ENCODE assay signal across 7 cellular contexts in the genomic region with DNA sequence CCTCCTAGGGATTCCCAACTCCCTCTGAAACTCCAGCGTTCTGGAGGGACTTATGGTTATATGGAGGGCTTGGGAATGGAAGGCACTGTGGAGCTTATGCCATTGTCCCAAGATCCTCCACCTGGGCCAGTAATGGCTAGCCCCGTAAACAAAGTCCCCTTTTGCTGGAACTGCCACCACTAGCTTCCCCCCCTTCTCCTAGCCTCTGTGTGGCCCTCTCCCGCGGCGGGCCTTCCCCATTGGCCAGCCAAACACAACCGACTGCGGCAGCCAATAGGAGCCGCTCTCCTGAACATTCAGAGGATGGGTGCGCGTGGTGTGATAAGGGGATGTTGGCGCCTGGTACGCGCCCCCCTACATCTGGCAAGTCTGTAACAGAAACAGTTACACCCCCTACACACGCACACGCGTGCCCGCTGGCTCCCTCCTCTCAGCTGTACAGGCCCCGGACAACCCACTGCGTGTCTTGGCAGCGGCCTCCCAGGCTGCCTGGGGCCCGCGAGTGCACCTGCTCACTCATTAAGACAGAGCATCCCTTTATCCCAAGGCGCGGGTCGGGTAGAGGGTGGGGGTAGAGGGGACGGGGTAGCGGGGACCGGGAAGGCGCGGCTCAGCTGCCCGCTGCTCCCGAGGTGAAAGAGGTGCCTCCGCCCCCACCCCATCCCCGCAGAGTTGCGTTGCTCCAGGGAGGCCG. TPM values are rescaled to one million over a fixed set of nuclear protein-coding genes. Genes with fewer than 3 reads are reported as not detected.
A peak's percentile ranks its signal among the peaks of the same experiment; 100 is the strongest.
DNase-seq lines count a peak whose midpoint lies in the region; ATAC-seq, FAIRE-seq and TF ChIP-seq lines count a peak whose summit lies in the region.

No MANE protein-coding gene starts in this region.

- TF ChIP-seq CTCF in WTC11 (IDR thresholded peaks at IDR 0.05) = no peak
- no peak for TF ChIP-seq CTCF in HepG2 (CRISPR knock-in tag; IDR thresholded peaks at IDR 0.05)

- DNase-seq in NCI-H187 treated with DMSO at 0.1 percent for 48 hours (lab: John Stamatoyannopoulos, UW) (peak; percentile 26), WTC11 (ENCODE audit: low spot score) (peak; percentile 61), cerebellar nuclear complex (lab: John Stamatoyannopoulos, UW) (peak; percentile 11 to 32), HepG2 (ENCODE audit: low spot score) (no peak)
- peak; percentile 36 to 50 (median 44) for DNase-seq in stimulated activated CD4-positive, alpha-beta T cell treated with anti-CD3 and anti-CD28 coated beads, TNF-alpha, amount 100 ng/mL, for 48 hours (ENCODE audit: low read depth in 3 of 3)

- ATAC-seq in GM18502 (IDR thresholded peaks at IDR 0.05; ENCODE audit: poor library complexity, unreplicated experiment) (peak; percentile 83), HG02852 (IDR thresholded peaks at IDR 0.05; ENCODE audit: unreplicated experiment) (peak; percentile 79), WTC11 (peak; percentile 85), HepG2 (no peak)

- H3K27me3 Mint-ChIP-seq in WTC11 (ENCODE audit: low read depth) = peaks cover 14% of the 10 kb centered on the region

- H3K27me3 ChIP-seq in HepG2 (ENCODE audit: control insufficient read depth in 1 of 2, insufficient read depth in 2 of 2, low read length in 2 of 2) = peaks cover 0 to 4% of the 10 kb centered on the region in 2 experiments; a peak in 2 of 5 replicates

- no peak overlapping the region for H2AFZ ChIP-seq in HepG2 (ENCODE audit: low read length)

- no peaks in the 10 kb centered on the region for H3K9me3 ChIP-seq in HepG2 (ENCODE audit: low read length)

- no peaks in the 10 kb centered on the region for H3K79me2 ChIP-seq in HepG2 (ENCODE audit: insufficient read depth, low read length)

- BruUV-seq in HepG2 (replicated peaks; lab: Mats Ljungman, UMichigan) = no TSS peak

- H4K20me1 ChIP-seq in HepG2 (ENCODE audit: insufficient read depth, low read length) = no peaks in the 10 kb centered on the region

- FAIRE-seq in HepG2 (lab: Jason Lieb, UNC) = no peak

- TF ChIP-seq POLR2A in HepG2 (IDR thresholded peaks at IDR 0.05; ENCODE audit: insufficient read depth in 1 of 2, low read depth in 2 of 2, low read length in 2 of 2) = no peak

- H3K4me1 ChIP-seq in HepG2 (ENCODE audit: insufficient read depth, low read length) = peaks cover 15% of the 10 kb centered on the region

- H3K4me2 ChIP-seq in HepG2 (ENCODE audit: low read depth, low read length) = peak overlapping the region; percentile 76

- 80% methylated on average over 1 of the region's 36 CpGs for WGBS in HepG2 (ENCODE audit: low lambda C conversion rate)

- intact Hi-C loops in HepG2 (cut with micrococcal nuclease; ENCODE audit: unreplicated experiment) = no loop called here

- no peak overlapping the region for H3K27ac Mint-ChIP-seq in WTC11

- no peaks in the 10 kb centered on the region for H3K36me3 Mint-ChIP-seq in WTC11

- H3K4me3 ChIP-seq in HepG2 (replicated peaks in 1 of 3; ENCODE audit: insufficient read depth in 1 of 3, low read depth in 2 of 3, low read length in 3 of 3) = peak overlapping the region in 2 of 3 experiments; percentile 61 to 68; a peak in 2 of 6 replicates

- POLR2A ChIA-PET in WTC11 (lab: Charles Lee) (no interaction called here), HepG2 (lab: Yijun Ruan, JAX) (no interaction called here)

- H3K27ac ChIP-seq in HepG2 (ENCODE audit: extremely low read length, insufficient read depth, low read length) = no peak overlapping the region

- H3K9me3 Mint-ChIP-seq in WTC11 = no peaks in the 10 kb centered on the region

- CTCF ChIA-PET in WTC11 (lab: Charles Lee) = interaction anchor here (0.5 to 1.2 kb wide), 3 partner anchors 91 to 188 kb away, joined by 3 to 7 read pairs (median 4); no protein-coding TSS in a partner anchor
- CTCF ChIA-PET in HepG2 (lab: Yijun Ruan, JAX; ENCODE audit: low intra/inter-chr PET ratio, low total read pairs) = no interaction called here

- TF ChIP-seq EP300 in HepG2 (IDR thresholded peaks at IDR 0.05; ENCODE audit: low read depth in 2 of 2, low read length in 2 of 2) (no peak), HepG2 (CRISPR knock-in tag; IDR thresholded peaks at IDR 0.05; ENCODE audit: borderline replicate concordance) (no peak)

- in situ Hi-C loops in HepG2 (cut with HindIII; ENCODE audit: extremely low pct_ligation_motif_present, low pct_unique_long_range_greater_than_20kb) = no loop called here

- H3K9ac ChIP-seq in HepG2 (ENCODE audit: insufficient read depth, low read depth, low read length) = no peak overlapping the region

- TF ChIP-seq RAD21 in HepG2 (CRISPR knock-in tag; IDR thresholded peaks at IDR 0.05) = no peak

- H3K36me3 ChIP-seq in HepG2 (replicated peaks in 1 of 2; ENCODE audit: control insufficient read depth in 1 of 2, insufficient read depth in 2 of 2, low read length in 2 of 2) = no peaks in the 10 kb centered on the region

- peak overlapping the region; percentile 80 for H3K4me3 Mint-ChIP-seq in WTC11

- H3K4me1 Mint-ChIP-seq in WTC11 = peaks cover 18% of the 10 kb centered on the region

TF ChIP-seq in WTC11, 78 proteins besides CTCF, POLR2A, EP300 and RAD21:
- peak; percentile 62 for TF ChIP-seq NFYB (CRISPR knock-in tag; conservative IDR thresholded peaks at IDR 0.05; ENCODE audit: low read depth)
- no peak for TF ChIP-seq CREM (CRISPR knock-in tag; IDR thresholded peaks at IDR 0.05)

TF ChIP-seq in HepG2, 621 proteins besides CTCF, POLR2A, EP300 and RAD21:
- TF ChIP-seq TCF7 (IDR thresholded peaks at IDR 0.05; ENCODE audit: low read depth) (no peak), AGO2 (optimal IDR thresholded peaks at IDR 0.05; ENCODE audit: low read depth, low read length) (peak; percentile 15)

RNA-seq across cellular contexts. Expression of a gene that starts 0.9 kb away (rescaled TPM):
- total RNA-seq in WTC11 (2021) (2.1 to 3.1 TPM (median 3.0 TPM) in 3 replicates), HepG2 (2016; rRNA removed; fragmentation: Illumina TruSeq; extraction: Trizol) (not detected in 2 replicates)
- total RNA-seq in HepG2 (2016; cell fraction: cytosol; rRNA removed; fragmentation: Illumina TruSeq; extraction: Trizol; ENCODE audit: low read depth) = not detected in 2 replicates
- total RNA-seq in HepG2 (2016; cell fraction: insoluble cytoplasmic fraction; rRNA removed; fragmentation: Illumina TruSeq; extraction: Trizol) = not detected in 2 replicates
- not detected in 2 replicates for total RNA-seq in HepG2 (2016; cell fraction: membrane; rRNA removed; fragmentation: Illumina TruSeq; extraction: Trizol)
- not detected in 2 replicates for total RNA-seq in HepG2 (2016; cell fraction: nucleus; rRNA removed; fragmentation: Illumina TruSeq; extraction: Trizol)
- 0.18 and 0.26 TPM in 2 replicates for polyA plus RNA-seq in HepG2 (2011; rRNA removed)
- 0.24 and 0.42 TPM in 2 replicates for polyA plus RNA-seq in HepG2 (2011; cell fraction: cytosol; rRNA removed)
- 0.26 TPM in 1 of 2 replicates, not detected in the other for polyA plus RNA-seq in HepG2 (2011; cell fraction: nucleus; rRNA removed)
- polyA plus RNA-seq in HepG2 (2012) = not detected in 2 replicates
- not detected in 2 replicates for polyA plus RNA-seq in HepG2 (2016; cell fraction: cytosol; fragmentation: Illumina TruSeq; extraction: Trizol; ENCODE audit: low read depth)
- not detected in 2 replicates for polyA plus RNA-seq in HepG2 (2016; cell fraction: insoluble cytoplasmic fraction; fragmentation: Illumina TruSeq; extraction: Trizol; ENCODE audit: low read depth)
- polyA plus RNA-seq in HepG2 (2016; cell fraction: membrane; fragmentation: Illumina TruSeq; extraction: Trizol; ENCODE audit: low read depth) = not detected in 2 replicates
- polyA plus RNA-seq in HepG2 (2016; cell fraction: nucleus; fragmentation: Illumina TruSeq; extraction: Trizol; ENCODE audit: insufficient read depth, low read depth) = not detected in 2 replicates
- not detected in 2 replicates for polyA minus RNA-seq in HepG2 (2011; rRNA and poly(A)+ RNA removed; ENCODE audit: low replicate concordance)
- not detected in 2 replicates for polyA minus RNA-seq in HepG2 (2011; cell fraction: cytosol; rRNA and poly(A)+ RNA removed)
- 0.39 TPM in 1 of 2 replicates, not detected in the other for polyA minus RNA-seq in HepG2 (2011; cell fraction: nucleus; rRNA and poly(A)+ RNA removed)

RNA-seq across cellular contexts. Expression of a gene that starts 5.3 kb away (rescaled TPM):
- 53.5 to 55.9 TPM (median 55.0 TPM) in 3 replicates for total RNA-seq in WTC11 (2021)
- 46.9 and 69.3 TPM in 2 replicates for total RNA-seq in HepG2 (2016; rRNA removed; fragmentation: Illumina TruSeq; extraction: Trizol)
- 12.3 and 17.1 TPM in 2 replicates for total RNA-seq in HepG2 (2016; cell fraction: cytosol; rRNA removed; fragmentation: Illumina TruSeq; extraction: Trizol; ENCODE audit: low read depth)
- total RNA-seq in HepG2 (2016; cell fraction: insoluble cytoplasmic fraction; rRNA removed; fragmentation: Illumina TruSeq; extraction: Trizol) = 48.7 and 65.5 TPM in 2 replicates
- 23.7 and 29.4 TPM in 2 replicates for total RNA-seq in HepG2 (2016; cell fraction: membrane; rRNA removed; fragmentation: Illumina TruSeq; extraction: Trizol)
- 47.2 and 56.1 TPM in 2 replicates for total RNA-seq in HepG2 (2016; cell fraction: nucleus; rRNA removed; fragmentation: Illumina TruSeq; extraction: Trizol)
- 35.0 and 42.8 TPM in 2 replicates for polyA plus RNA-seq in HepG2 (2011; rRNA removed)
- 37.1 and 44.4 TPM in 2 replicates for polyA plus RNA-seq in HepG2 (2011; cell fraction: cytosol; rRNA removed)
- 11.8 and 14.9 TPM in 2 replicates for polyA plus RNA-seq in HepG2 (2011; cell fraction: nucleus; rRNA removed)
- 35.1 and 40.3 TPM in 2 replicates for polyA plus RNA-seq in HepG2 (2012)
- 24.7 and 26.6 TPM in 2 replicates for polyA plus RNA-seq in HepG2 (2016; cell fraction: cytosol; fragmentation: Illumina TruSeq; extraction: Trizol; ENCODE audit: low read depth)
- polyA plus RNA-seq in HepG2 (2016; cell fraction: insoluble cytoplasmic fraction; fragmentation: Illumina TruSeq; extraction: Trizol; ENCODE audit: low read depth) = 85.8 and 88.7 TPM in 2 replicates
- polyA plus RNA-seq in HepG2 (2016; cell fraction: membrane; fragmentation: Illumina TruSeq; extraction: Trizol; ENCODE audit: low read depth) = 26.3 and 31.8 TPM in 2 replicates
- 67.7 and 76.4 TPM in 2 replicates for polyA plus RNA-seq in HepG2 (2016; cell fraction: nucleus; fragmentation: Illumina TruSeq; extraction: Trizol; ENCODE audit: insufficient read depth, low read depth)
- polyA minus RNA-seq in HepG2 (2011; rRNA and poly(A)+ RNA removed; ENCODE audit: low replicate concordance) = 13.9 and 27.6 TPM in 2 replicates
- polyA minus RNA-seq in HepG2 (2011; cell fraction: cytosol; rRNA and poly(A)+ RNA removed) = 21.3 and 25.6 TPM in 2 replicates
- 11.3 and 13.1 TPM in 2 replicates for polyA minus RNA-seq in HepG2 (2011; cell fraction: nucleus; rRNA and poly(A)+ RNA removed)
